In genomic region chr9:137168575-137168906, GRCh38 we compare ENCODE assay signal across 11 cellular contexts. TPM values are rescaled to one million over a fixed set of nuclear protein-coding genes. Genes with fewer than 3 reads are reported as not detected.
DNase-seq lines count a peak whose midpoint lies in the region; ATAC-seq, FAIRE-seq and TF ChIP-seq lines count a peak whose summit lies in the region.
"Had no signal": no experiment of that assay in that cellular context is flagged by ENCODE, and none has a peak within 500 bp of the region (broad histone marks: within the 10 kb centered on the region; RNA-seq: fewer than 3 reads in every experiment).

No MANE protein-coding gene starts in this region.

- H3K4me3 ChIP-seq in GM23338 (peak overlapping the region; percentile 55), body of pancreas (no peak overlapping the region), mesenchymal stem cell (ENCODE audit: insufficient read depth in 1 of 2, low read depth in 1 of 2, low read length in 2 of 2) (peak overlapping the region in 1 of 2 experiments; percentile 31)

- intact Hi-C loops in body of pancreas (cut with DNase I), result loop anchor here (5.0 kb wide), 1 partner anchor 36 kb away; no protein-coding TSS in a partner anchor

- peak overlapping the region; percentile 98 for H3K27ac ChIP-seq in 22Rv1
- H3K27ac ChIP-seq in GM23338 (ENCODE audit: low read depth), result no peak overlapping the region
- H3K27ac ChIP-seq in body of pancreas, result no peak overlapping the region
- H3K27ac ChIP-seq in mesenchymal stem cell (ENCODE audit: low read length, poor library complexity, severe bottlenecking), result no peak overlapping the region
- H3K27ac ChIP-seq: epithelial cell of prostate had no signal

- H4K8ac ChIP-seq in mesenchymal stem cell (ENCODE audit: low read length), result no peak overlapping the region

- H3K9me3 Mint-ChIP-seq in GM23338, result no peaks in the 10 kb centered on the region

- TF ChIP-seq POLR2A in body of pancreas (IDR thresholded peaks at IDR 0.05), result no peak

- no peak overlapping the region for H3K18ac ChIP-seq in mesenchymal stem cell (ENCODE audit: low read depth in 1 of 2, low read length in 2 of 2)

- no peak overlapping the region for H3K14ac ChIP-seq in mesenchymal stem cell (ENCODE audit: low read length in 2 of 2)

- H4K91ac ChIP-seq in mesenchymal stem cell (ENCODE audit: low read length), result no peak overlapping the region

- H2AFZ ChIP-seq in GM23338 (peak overlapping the region; percentile 69; the same call in 1 of the 2 replicates), mesenchymal stem cell (ENCODE audit: low read depth, low read length) (no peak overlapping the region)

- peak overlapping the region; percentile 55; the same call in 2 of the 3 replicates for H3K4me3 Mint-ChIP-seq in GM23338

- H3K23ac ChIP-seq in mesenchymal stem cell (ENCODE audit: low read length in 2 of 2), result no peak overlapping the region

- H3K27me3 ChIP-seq in GM23338 (ENCODE audit: insufficient read depth) (peaks cover 70% of the 10 kb centered on the region), body of pancreas (peaks cover 0 to 5% of the 10 kb centered on the region in 2 donors), mesenchymal stem cell (ENCODE audit: control insufficient read depth in 1 of 2, insufficient read depth in 1 of 2, low read length in 2 of 2) (peaks cover 84 to 88% of the 10 kb centered on the region in 2 experiments)

- H3K9me3 ChIP-seq in body of pancreas (no peaks in the 10 kb centered on the region), mesenchymal stem cell (ENCODE audit: control insufficient read depth, low read length) (no peaks in the 10 kb centered on the region)

- H2BK15ac ChIP-seq in mesenchymal stem cell (ENCODE audit: low read depth, poor library complexity, severe bottlenecking), result no peak overlapping the region

- H2BK120ac ChIP-seq in mesenchymal stem cell (ENCODE audit: low read depth, low read length), result no peak overlapping the region

- FAIRE-seq in RCC 7860 (lab: Jason Lieb, UNC), result no peak
- FAIRE-seq: TTC549 had no signal

- H3K36me3 ChIP-seq in GM23338 (ENCODE audit: insufficient read depth) (no peaks in the 10 kb centered on the region), body of pancreas (replicated peaks in 1 of 2; ENCODE audit: insufficient read depth in 1 of 2, low read depth in 2 of 2) (no peaks in the 10 kb centered on the region), mesenchymal stem cell (ENCODE audit: control insufficient read depth in 1 of 2, insufficient read depth in 2 of 2, low read depth in 1 of 2, low read length in 2 of 2) (no peaks in the 10 kb centered on the region)

- H3K79me2 ChIP-seq in GM23338 (replicated peaks; ENCODE audit: insufficient read depth), result no peaks in the 10 kb centered on the region

- peaks cover 66% of the 10 kb centered on the region for H3K27me3 Mint-ChIP-seq in GM23338 (ENCODE audit: insufficient read depth, low read depth, poor library complexity)

- H3K4ac ChIP-seq in mesenchymal stem cell (ENCODE audit: low read depth in 1 of 2, low read length in 2 of 2), result no peak overlapping the region

- H3K27ac Mint-ChIP-seq in GM23338, result no peak overlapping the region

- peak; percentile 1; the same call in 2 of the 3 replicates for ATAC-seq in GM23338
- peak; percentile 12 for ATAC-seq in body of pancreas

- DNase-seq in GM23338 (ENCODE audit: low spot score) (peak; percentile 23), body of pancreas (peak in 1 of 4 donors; percentile 28), mesenchymal stem cell (no peak), RCC 7860 (ENCODE audit: low spot score) (no peak), NCI-H510A (lab: John Stamatoyannopoulos, UW) (no peak), NOMO-1 treated with DMSO at 0.1 percent for 48 hours (lab: John Stamatoyannopoulos, UW; ENCODE audit: unreplicated experiment) (no peak), kidney tubule cell (ENCODE audit: low spot score) (no peak)

- H3K36me3 Mint-ChIP-seq in GM23338 (ENCODE audit: low read depth), result no peaks in the 10 kb centered on the region

- no peaks in the 10 kb centered on the region for H4K20me1 ChIP-seq in GM23338 (replicated peaks; ENCODE audit: insufficient read depth)

- 0% methylated on average over 6 to 35 of the region's 35 CpGs for WGBS in body of pancreas, 2 donors
- WGBS in mesenchymal stem cell, result 6% methylated on average over 32 of the region's 35 CpGs

- no peak overlapping the region for H3K9ac ChIP-seq in mesenchymal stem cell (ENCODE audit: low read length)

- H3K9me2 ChIP-seq in GM23338 (ENCODE audit: insufficient read depth), result no peaks in the 10 kb centered on the region

- peaks cover 5% of the 10 kb centered on the region; the same call in 2 of the 3 replicates for H3K4me1 Mint-ChIP-seq in GM23338

- H3K4me1 ChIP-seq in GM23338 (ENCODE audit: insufficient read depth), result no peaks in the 10 kb centered on the region; the same call in 1 of the 2 replicates
- H3K4me1 ChIP-seq in body of pancreas, result peaks cover 35% of the 10 kb centered on the region
- H3K4me1 ChIP-seq in mesenchymal stem cell (ENCODE audit: control insufficient read depth, insufficient read depth, low read depth, low read length), result peaks cover 21% of the 10 kb centered on the region

- no peak overlapping the region for H2AK5ac ChIP-seq in mesenchymal stem cell (ENCODE audit: low read length, severe bottlenecking)

- peak overlapping the region; percentile 82 for H3K4me2 ChIP-seq in GM23338
- H3K4me2 ChIP-seq in mesenchymal stem cell (ENCODE audit: low read length, poor library complexity, severe bottlenecking), result peak overlapping the region; percentile 73

- no peak overlapping the region for H2BK12ac ChIP-seq in mesenchymal stem cell (ENCODE audit: low read length in 2 of 2)

- no peaks in the 10 kb centered on the region for H3F3A ChIP-seq in GM23338 (replicated peaks; ENCODE audit: low read depth)

- no peak overlapping the region for H2BK5ac ChIP-seq in mesenchymal stem cell (ENCODE audit: low read depth, low read length, poor library complexity, severe bottlenecking)

- TF ChIP-seq CTCF in 22Rv1 (IDR thresholded peaks at IDR 0.05) (no peak), GM23338 (conservative IDR thresholded peaks at IDR 0.05; ENCODE audit: low read depth in 2 of 2) (no peak), body of pancreas (IDR thresholded peaks at IDR 0.05) (no peak)

- no peaks in the 10 kb centered on the region for H3K79me1 ChIP-seq in mesenchymal stem cell (replicated peaks; ENCODE audit: low read length, poor library complexity, severe bottlenecking)

TF ChIP-seq in GM23338, 12 proteins besides CTCF, POLR2A, EP300 and RAD21 (continues in another document):
- no peak for TF ChIP-seq REST (IDR thresholded peaks at IDR 0.05; ENCODE audit: unreplicated experiment)
- no peak for TF ChIP-seq ZNF331 (CRISPR knock-in tag; IDR thresholded peaks at IDR 0.05; ENCODE audit: low read depth)
- no peak for TF ChIP-seq CREB1 (CRISPR knock-in tag; IDR thresholded peaks at IDR 0.05; ENCODE audit: low read depth)
- TF ChIP-seq NANOG (IDR thresholded peaks at IDR 0.05; ENCODE audit: borderline replicate concordance), result no peak
- peak; percentile 69 for TF ChIP-seq EZH2 (IDR thresholded peaks at IDR 0.05; ENCODE audit: low read depth, unreplicated experiment)
- no peak for TF ChIP-seq POLR2AphosphoS5 (IDR thresholded peaks at IDR 0.05; ENCODE audit: low read depth)

RNA-seq across cellular contexts. Expression of gene LRRC26, which starts 1.3 kb away (rescaled TPM):
- total RNA-seq in GM23338 (2014; rRNA removed; shearing (Covaris generic)), result 0.16 and 0.21 TPM in 2 replicates
- 3.0 and 4.3 TPM in 2 replicates for polyA plus RNA-seq in GM23338 (2016; fragmentation: Nextera tagmentation; extraction: Ambion mirVana)
- total RNA-seq in body of pancreas, result 1 to 10 TPM in 1 of 2 donors, not detected in 1; 1.3 TPM
- not detected for polyA plus RNA-seq in mesenchymal stem cell (2013, experiment 1 of 2)
- not detected for polyA plus RNA-seq in mesenchymal stem cell (2013, experiment 2 of 2)

RNA-seq across cellular contexts. Expression of gene TMEM210, which starts 3.3 kb away (rescaled TPM):
- not detected in 2 replicates for total RNA-seq in GM23338 (2014; rRNA removed; shearing (Covaris generic))
- not detected in 2 replicates for polyA plus RNA-seq in GM23338 (2016; fragmentation: Nextera tagmentation; extraction: Ambion mirVana)
- not detected for total RNA-seq in body of pancreas
- polyA plus RNA-seq in mesenchymal stem cell (2013, experiment 1 of 2), result not detected
- polyA plus RNA-seq in mesenchymal stem cell (2013, experiment 2 of 2), result not detected
- total RNA-seq: G401 had no signal

RNA-seq across cellular contexts. Expression of gene ANAPC2, which starts 19.8 kb away (rescaled TPM):
- total RNA-seq in GM23338 (2014; rRNA removed; shearing (Covaris generic)), result 41.5 and 42.9 TPM in 2 replicates
- polyA plus RNA-seq in GM23338 (2016; fragmentation: Nextera tagmentation; extraction: Ambion mirVana), result 16.4 and 19.2 TPM in 2 replicates
- total RNA-seq in body of pancreas, result 10 to 100 TPM; 24.1 to 51.7 TPM
- 17.0 TPM for polyA plus RNA-seq in mesenchymal stem cell (2013, experiment 1 of 2)
- 16.5 TPM for polyA plus RNA-seq in mesenchymal stem cell (2013, experiment 2 of 2)

RNA-seq across cellular contexts. Expression of gene SSNA1, which starts 19.9 kb away (rescaled TPM):
- 91.5 and 132 TPM in 2 replicates for total RNA-seq in GM23338 (2014; rRNA removed; shearing (Covaris generic))
- polyA plus RNA-seq in GM23338 (2016; fragmentation: Nextera tagmentation; extraction: Ambion mirVana), result 154 TPM in 2 replicates
- 10 to 100 TPM; 62.3 to 79.1 TPM for total RNA-seq in body of pancreas
- 79.1 TPM for polyA plus RNA-seq in mesenchymal stem cell (2013, experiment 1 of 2)
- polyA plus RNA-seq in mesenchymal stem cell (2013, experiment 2 of 2), result 79.0 TPM

RNA-seq across cellular contexts. Expression of gene GRIN1, which starts 29.6 kb away (rescaled TPM):
- total RNA-seq in GM23338 (2014; rRNA removed; shearing (Covaris generic)), result 2.1 and 5.5 TPM in 2 replicates
- polyA plus RNA-seq in GM23338 (2016; fragmentation: Nextera tagmentation; extraction: Ambion mirVana), result 2.5 and 2.7 TPM in 2 replicates
- total RNA-seq in body of pancreas, result not detected
- polyA plus RNA-seq in mesenchymal stem cell (2013, experiment 1 of 2), result 0.07 TPM
- polyA plus RNA-seq in mesenchymal stem cell (2013, experiment 2 of 2), result 0.01 TPM
- total RNA-seq: G401 had no signal
